ENCODE assay signal across 18 cellular contexts in the genomic region with DNA sequence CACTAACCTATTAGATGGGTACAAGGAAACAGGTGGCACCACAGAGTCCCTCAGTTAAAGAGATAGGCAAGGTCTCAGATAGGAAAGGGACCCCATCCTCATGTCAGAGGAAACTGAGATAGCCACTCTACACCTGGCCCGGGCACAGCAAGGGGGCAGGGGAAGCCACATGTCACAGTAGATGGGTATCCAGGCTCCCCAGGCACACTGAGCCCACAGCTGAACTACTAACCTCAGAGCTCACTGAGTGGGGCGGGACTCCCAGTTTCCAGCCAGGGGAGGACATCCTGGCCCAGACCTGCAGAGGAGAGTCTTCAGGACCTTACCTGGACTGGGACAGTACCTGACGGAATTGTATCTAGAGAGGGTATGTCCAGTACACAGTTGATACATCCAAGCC. TPM values are rescaled to one million over a fixed set of nuclear protein-coding genes. Genes with fewer than 3 reads are reported as not detected.
DNase-seq lines count a peak whose midpoint lies in the region; ATAC-seq and TF ChIP-seq lines count a peak whose summit lies in the region.
"Had no signal": no experiment of that assay in that cellular context is flagged by ENCODE, and none has a peak within 500 bp of the region (broad histone marks: within the 10 kb centered on the region; RNA-seq: fewer than 3 reads in every experiment).

No MANE protein-coding gene starts in this region.

- H3K4me3 Mint-ChIP-seq in activated naive CD4-positive, alpha-beta T cell treated with anti-CD3 and anti-CD28 coated beads, Interleukin-2, amount 10 ng/mL, durations not matched to agents 7 days and 5 days, result no peak overlapping the region
- H3K4me3 Mint-ChIP-seq in activated CD4-positive, alpha-beta T cell treated with anti-CD3 and anti-CD28 coated beads, Interleukin-2, amount 10 ng/mL, durations not matched to agents 24 days and 14 days, result no peak overlapping the region
- H3K4me3 Mint-ChIP-seq in stimulated activated memory B cell treated with anti-CD40 and anti-IgM and Interleukin-4, amounts not matched to agents 10 μg/mL and 1 μg/mL and 100 μg/mL, for 72 hours, result no peak overlapping the region

- H3K9me3 ChIP-seq in IMR-90 (ENCODE audit: control insufficient read depth, insufficient read depth, low read length) (no peaks in the 10 kb centered on the region), thymus (ENCODE audit: control insufficient read depth) (no peaks in the 10 kb centered on the region)

- H3K4ac ChIP-seq in IMR-90 (ENCODE audit: low read depth, low read length), result no peak overlapping the region

- in situ Hi-C loops in IMR-90 (cut with MboI; ENCODE audit: low sequenced_read_pairs), result no loop called here

- 57% methylated on average over 1 of the region's 3 CpGs; no CpG with 5 or more reads in 1 of the 2 experiments for WGBS in IMR-90 (ENCODE audit: extremely low coverage in 2 of 2, insufficient read length in 1 of 2), 2 experiments
- WGBS in thymus, result 64% methylated on average over 3 of the region's 3 CpGs

- peaks cover 15% of the 10 kb centered on the region for H3K4me1 Mint-ChIP-seq in activated naive CD4-positive, alpha-beta T cell treated with anti-CD3 and anti-CD28 coated beads, Interleukin-2, amount 10 ng/mL, durations not matched to agents 7 days and 5 days
- H3K4me1 Mint-ChIP-seq in activated CD4-positive, alpha-beta T cell treated with anti-CD3 and anti-CD28 coated beads, Interleukin-2, amount 10 ng/mL, durations not matched to agents 24 days and 14 days, result peaks cover 7% of the 10 kb centered on the region
- no peaks in the 10 kb centered on the region for H3K4me1 Mint-ChIP-seq in stimulated activated memory B cell treated with anti-CD40 and anti-IgM and Interleukin-4, amounts not matched to agents 10 μg/mL and 1 μg/mL and 100 μg/mL, for 72 hours

- H3K9ac ChIP-seq in IMR-90 (ENCODE audit: low read depth, low read length), result no peak overlapping the region
- H3K9ac ChIP-seq: BLaER1, GM23248 had no signal

- H2BK120ac ChIP-seq in IMR-90 (ENCODE audit: low read depth, low read length), result no peak overlapping the region

- H2BK15ac ChIP-seq in IMR-90 (ENCODE audit: low read depth, low read length), result no peak overlapping the region

- intact Hi-C loops in IMR-90 (cut with micrococcal nuclease), result no loop called here
- intact Hi-C loops in activated CD4-positive, alpha-beta T cell treated with anti-CD3 and anti-CD28 coated beads, Interleukin-2, amount 10 ng/mL, durations not matched to agents 24 days and 14 days (cut with micrococcal nuclease), result no loop called here

- CTCF ChIA-PET in activated naive CD4-positive, alpha-beta T cell treated with anti-CD3 and anti-CD28 coated beads, Interleukin-2, amount 10 ng/mL, durations not matched to agents 7 days and 5 days (lab: Charles Lee), result interaction anchor here (1.3 to 2.3 kb wide), 3 partner anchors 13 to 42 kb away, joined by 4 to 9 read pairs (median 4); no protein-coding TSS in a partner anchor
- CTCF ChIA-PET in IMR-90 (lab: Yijun Ruan, JAX), result no interaction called here

- H3K27ac ChIP-seq in IMR-90 (ENCODE audit: insufficient read depth, low read length) (no peak overlapping the region), thymus (ENCODE audit: low read depth) (peak overlapping the region; percentile 53)
- H3K27ac ChIP-seq: 22Rv1, BLaER1, GM23248, HL-60 had no signal

- H3K4me1 ChIP-seq in IMR-90 (ENCODE audit: control insufficient read depth, insufficient read depth, low read length), result peaks cover 2% of the 10 kb centered on the region; the same call in 1 of the 2 replicates
- H3K4me1 ChIP-seq in thymus (ENCODE audit: control insufficient read depth, insufficient read depth, low read length), result peaks cover 28% of the 10 kb centered on the region
- H3K4me1 ChIP-seq: BLaER1 had no signal

- TF ChIP-seq POLR2A in IMR-90 (IDR thresholded peaks at IDR 0.05; ENCODE audit: low read depth, low read length), result no peak

- H2BK20ac ChIP-seq in IMR-90 (ENCODE audit: low read depth, low read length), result no peak overlapping the region

- ATAC-seq in activated naive CD4-positive, alpha-beta T cell treated with anti-CD3 and anti-CD28 coated beads, Interleukin-2, amount 50 U/mL, for 72 hours, result no peak
- ATAC-seq in IMR-90 (ENCODE audit: low read depth) (no peak), GM21619 (IDR thresholded peaks at IDR 0.05; ENCODE audit: unreplicated experiment) (no peak)
- no peak for ATAC-seq in stimulated activated memory B cell treated with anti-CD40 and anti-IgM and Interleukin-4, amounts not matched to agents 10 μg/mL and 1 μg/mL and 100 μg/mL, for 72 hours
- ATAC-seq: HCT116 had no signal

- no peak overlapping the region for H3K4me2 ChIP-seq in IMR-90 (ENCODE audit: low read depth, low read length)
- H3K4me2 ChIP-seq: BLaER1 had no signal

- H4K91ac ChIP-seq in IMR-90 (ENCODE audit: insufficient read depth, low read depth, low read length), result no peak overlapping the region

- H3K27me3 Mint-ChIP-seq in activated naive CD4-positive, alpha-beta T cell treated with anti-CD3 and anti-CD28 coated beads, Interleukin-2, amount 10 ng/mL, durations not matched to agents 7 days and 5 days, result peaks cover 39% of the 10 kb centered on the region
- peaks cover 28% of the 10 kb centered on the region for H3K27me3 Mint-ChIP-seq in activated CD4-positive, alpha-beta T cell treated with anti-CD3 and anti-CD28 coated beads, Interleukin-2, amount 10 ng/mL, durations not matched to agents 24 days and 14 days
- H3K27me3 Mint-ChIP-seq in stimulated activated memory B cell treated with anti-CD40 and anti-IgM and Interleukin-4, amounts not matched to agents 10 μg/mL and 1 μg/mL and 100 μg/mL, for 72 hours, result peaks cover 36% of the 10 kb centered on the region

- no peaks in the 10 kb centered on the region for H3K36me3 ChIP-seq in IMR-90 (ENCODE audit: control insufficient read depth, insufficient read depth, low read length)
- no peaks in the 10 kb centered on the region for H3K36me3 ChIP-seq in thymus (ENCODE audit: control insufficient read depth, insufficient read depth)
- H3K36me3 ChIP-seq: BLaER1 had no signal

- dilution Hi-C loops in IMR-90 (cut with HindIII; ENCODE audit: low sequenced_read_pairs, unreplicated experiment), result no loop called here

- TF ChIP-seq CTCF in IMR-90 (conservative IDR thresholded peaks at IDR 0.05; ENCODE audit: low read depth, low read length), result no peak

- peaks cover 8% of the 10 kb centered on the region for H3K9me1 ChIP-seq in IMR-90 (ENCODE audit: insufficient read depth, low read length)

- H3K23ac ChIP-seq in IMR-90 (ENCODE audit: low read depth, low read length), result no peak overlapping the region

- H3K4me3 ChIP-seq in IMR-90 (ENCODE audit: insufficient read depth, low read depth, low read length), result no peak overlapping the region
- no peak overlapping the region for H3K4me3 ChIP-seq in thymus (ENCODE audit: low read length)
- H3K4me3 ChIP-seq: BLaER1, GM23248 had no signal

- peak overlapping the region; percentile 50 for H2AK9ac ChIP-seq in IMR-90 (replicated peaks; ENCODE audit: low read depth, low read length, poor library complexity)

- BruUV-seq in IMR-90 (replicated peaks; lab: Mats Ljungman, UMichigan), result no TSS peak

- H3K56ac ChIP-seq in IMR-90 (ENCODE audit: extremely low read depth, insufficient read depth, low read length), result no peak overlapping the region

- no peak overlapping the region for H3K18ac ChIP-seq in IMR-90 (ENCODE audit: low read depth, low read length)

- H3K27me3 ChIP-seq in IMR-90 (ENCODE audit: control insufficient read depth, insufficient read depth, low read length) (peaks cover 33% of the 10 kb centered on the region), thymus (ENCODE audit: control insufficient read depth, insufficient read depth) (peaks cover 7% of the 10 kb centered on the region)

- no peak overlapping the region for H2BK5ac ChIP-seq in IMR-90 (ENCODE audit: low read depth, low read length, poor library complexity, severe bottlenecking)

- no peak for TF ChIP-seq RAD21 in IMR-90 (IDR thresholded peaks at IDR 0.05; ENCODE audit: low read length)

- no peak overlapping the region for H4K8ac ChIP-seq in IMR-90 (ENCODE audit: low read depth in 2 of 2, low read length in 2 of 2)

- no peak overlapping the region for H2AFZ ChIP-seq in IMR-90 (replicated peaks; ENCODE audit: low read length, poor library complexity)
- H2AFZ ChIP-seq: GM23248 had no signal

- no peaks in the 10 kb centered on the region for H3K9me3 Mint-ChIP-seq in activated naive CD4-positive, alpha-beta T cell treated with anti-CD3 and anti-CD28 coated beads, Interleukin-2, amount 10 ng/mL, durations not matched to agents 7 days and 5 days
- H3K9me3 Mint-ChIP-seq in activated naive CD4-positive, alpha-beta T cell treated with anti-CD3 and anti-CD28 coated beads, Interleukin-2, amount 50 U/mL, for 72 hours, result no peaks in the 10 kb centered on the region
- H3K9me3 Mint-ChIP-seq in activated CD4-positive, alpha-beta T cell treated with anti-CD3 and anti-CD28 coated beads, Interleukin-2, amount 10 ng/mL, durations not matched to agents 24 days and 14 days, result no peaks in the 10 kb centered on the region
- no peaks in the 10 kb centered on the region for H3K9me3 Mint-ChIP-seq in stimulated activated memory B cell treated with anti-CD40 and anti-IgM and Interleukin-4, amounts not matched to agents 10 μg/mL and 1 μg/mL and 100 μg/mL, for 72 hours

- no peak overlapping the region for H4K5ac ChIP-seq in IMR-90 (ENCODE audit: low read depth, low read length)

- H3K79me1 ChIP-seq in IMR-90 (ENCODE audit: low read depth in 1 of 2, low read length in 2 of 2), result no peaks in the 10 kb centered on the region

- POLR2A ChIA-PET in IMR-90 (lab: Charles Lee; ENCODE audit: unreplicated experiment), result no interaction called here

- DNase-seq in activated naive CD4-positive, alpha-beta T cell treated with anti-CD3 and anti-CD28 coated beads, Interleukin-2, amount 10 ng/mL, durations not matched to agents 7 days and 5 days, result peak; percentile 20
- no peak for DNase-seq in activated naive CD4-positive, alpha-beta T cell treated with anti-CD3 and anti-CD28 coated beads, Interleukin-2, amount 50 U/mL, for 72 hours (ENCODE audit: low spot score in 2 of 2)
- DNase-seq in IMR-90 (no peak), islet precursor cell (peak; percentile 33)
- DNase-seq in activated CD4-positive, alpha-beta T cell treated with anti-CD3 and anti-CD28 coated beads, Interleukin-2, amount 10 ng/mL, durations not matched to agents 24 days and 14 days, result no peak
- DNase-seq: AML-193, DMS79, EL, GM23248 had no signal

- H3K36me3 Mint-ChIP-seq in activated naive CD4-positive, alpha-beta T cell treated with anti-CD3 and anti-CD28 coated beads, Interleukin-2, amount 10 ng/mL, durations not matched to agents 7 days and 5 days, result no peaks in the 10 kb centered on the region
- no peaks in the 10 kb centered on the region for H3K36me3 Mint-ChIP-seq in activated naive CD4-positive, alpha-beta T cell treated with anti-CD3 and anti-CD28 coated beads, Interleukin-2, amount 50 U/mL, for 72 hours
- no peaks in the 10 kb centered on the region for H3K36me3 Mint-ChIP-seq in activated CD4-positive, alpha-beta T cell treated with anti-CD3 and anti-CD28 coated beads, Interleukin-2, amount 10 ng/mL, durations not matched to agents 24 days and 14 days (ENCODE audit: low read depth)
- H3K36me3 Mint-ChIP-seq in stimulated activated memory B cell treated with anti-CD40 and anti-IgM and Interleukin-4, amounts not matched to agents 10 μg/mL and 1 μg/mL and 100 μg/mL, for 72 hours, result no peaks in the 10 kb centered on the region
- H3K36me3 Mint-ChIP-seq: CD4-positive, CD25-positive, alpha-beta regulatory T cell had no signal

- H3K14ac ChIP-seq in IMR-90 (replicated peaks; ENCODE audit: low read depth, low read length), result no peak overlapping the region

- H2AK5ac ChIP-seq in IMR-90 (ENCODE audit: low read depth, low read length), result no peak overlapping the region

- no peak overlapping the region for H3K27ac Mint-ChIP-seq in activated naive CD4-positive, alpha-beta T cell treated with anti-CD3 and anti-CD28 coated beads, Interleukin-2, amount 10 ng/mL, durations not matched to agents 7 days and 5 days
- H3K27ac Mint-ChIP-seq in activated naive CD4-positive, alpha-beta T cell treated with anti-CD3 and anti-CD28 coated beads, Interleukin-2, amount 50 U/mL, for 72 hours, result no peak overlapping the region
- H3K27ac Mint-ChIP-seq in activated CD4-positive, alpha-beta T cell treated with anti-CD3 and anti-CD28 coated beads, Interleukin-2, amount 10 ng/mL, durations not matched to agents 24 days and 14 days, result no peak overlapping the region
- H3K27ac Mint-ChIP-seq in stimulated activated memory B cell treated with anti-CD40 and anti-IgM and Interleukin-4, amounts not matched to agents 10 μg/mL and 1 μg/mL and 100 μg/mL, for 72 hours, result no peak overlapping the region

- H4K20me1 ChIP-seq in IMR-90 (ENCODE audit: insufficient read depth, low read length), result no peaks in the 10 kb centered on the region
- H4K20me1 ChIP-seq: BLaER1 had no signal

RNA-seq across cellular contexts. Expression of gene CDHR1, which starts 3.7 kb away (rescaled TPM):
- total RNA-seq in activated naive CD4-positive, alpha-beta T cell treated with anti-CD3 and anti-CD28 coated beads, Interleukin-2, amount 50 U/mL, for 72 hours, result 1 to 10 TPM in 1 of 2 donors, under 1 TPM in 1; 0.64 to 1.1 TPM
- not detected in 2 replicates for total RNA-seq in IMR-90 (2012; rRNA removed)
- polyA plus RNA-seq in IMR-90 (2012; rRNA removed) (not detected in 2 replicates), thymus (1.3 TPM)
- polyA plus RNA-seq in IMR-90 (2012; cell fraction: cytosol; rRNA removed), result not detected in 2 replicates
- 0.02 TPM in 1 of 2 replicates, not detected in the other for polyA plus RNA-seq in IMR-90 (2012; cell fraction: nucleus; rRNA removed; ENCODE audit: low replicate concordance)
- 0.26 and 0.33 TPM in 2 replicates for total RNA-seq in activated CD4-positive, alpha-beta T cell treated with anti-CD3 and anti-CD28 coated beads, Interleukin-2, amount 10 ng/mL, durations not matched to agents 24 days and 14 days
- total RNA-seq: A673, GM23248 had no signal
- polyA plus RNA-seq: GM23248 had no signal

RNA-seq across cellular contexts. Expression of gene GPR15LG, which starts 17.0 kb away (rescaled TPM):
- not detected for total RNA-seq in activated naive CD4-positive, alpha-beta T cell treated with anti-CD3 and anti-CD28 coated beads, Interleukin-2, amount 50 U/mL, for 72 hours
- total RNA-seq in IMR-90 (2012; rRNA removed), result not detected in 2 replicates
- not detected in 2 replicates for polyA plus RNA-seq in IMR-90 (2012; rRNA removed)
- not detected in 2 replicates for polyA plus RNA-seq in IMR-90 (2012; cell fraction: cytosol; rRNA removed)
- not detected in 2 replicates for polyA plus RNA-seq in IMR-90 (2012; cell fraction: nucleus; rRNA removed; ENCODE audit: low replicate concordance)
- 7.7 TPM for polyA plus RNA-seq in thymus
- total RNA-seq in activated CD4-positive, alpha-beta T cell treated with anti-CD3 and anti-CD28 coated beads, Interleukin-2, amount 10 ng/mL, durations not matched to agents 24 days and 14 days, result not detected in 2 replicates
- total RNA-seq: A673; CD4-positive, CD25-positive, alpha-beta regulatory T cell; GM23248 had no signal
- polyA plus RNA-seq: CD4-positive, CD25-positive, alpha-beta regulatory T cell; GM23248 had no signal

RNA-seq across cellular contexts. Expression of gene LRIT2, which starts 34.7 kb away (rescaled TPM):
- not detected for total RNA-seq in activated naive CD4-positive, alpha-beta T cell treated with anti-CD3 and anti-CD28 coated beads, Interleukin-2, amount 50 U/mL, for 72 hours
- total RNA-seq in IMR-90 (2012; rRNA removed), result not detected in 2 replicates
- polyA plus RNA-seq in IMR-90 (2012; rRNA removed) (not detected in 2 replicates), thymus (not detected)
- polyA plus RNA-seq in IMR-90 (2012; cell fraction: cytosol; rRNA removed), result not detected in 2 replicates
- polyA plus RNA-seq in IMR-90 (2012; cell fraction: nucleus; rRNA removed; ENCODE audit: low replicate concordance), result not detected in 2 replicates
- not detected in 2 replicates for total RNA-seq in activated CD4-positive, alpha-beta T cell treated with anti-CD3 and anti-CD28 coated beads, Interleukin-2, amount 10 ng/mL, durations not matched to agents 24 days and 14 days
- total RNA-seq: A673; CD4-positive, CD25-positive, alpha-beta regulatory T cell; GM23248 had no signal
- polyA plus RNA-seq: CD4-positive, CD25-positive, alpha-beta regulatory T cell; GM23248 had no signal

RNA-seq across cellular contexts. Expression of gene LRIT1, which starts 50.7 kb away (rescaled TPM):
- total RNA-seq in activated naive CD4-positive, alpha-beta T cell treated with anti-CD3 and anti-CD28 coated beads, Interleukin-2, amount 50 U/mL, for 72 hours, result not detected
- total RNA-seq in IMR-90 (2012; rRNA removed), result not detected in 2 replicates
- polyA plus RNA-seq in IMR-90 (2012; rRNA removed) (not detected in 2 replicates), thymus (not detected)
- polyA plus RNA-seq in IMR-90 (2012; cell fraction: cytosol; rRNA removed), result not detected in 2 replicates
- polyA plus RNA-seq in IMR-90 (2012; cell fraction: nucleus; rRNA removed; ENCODE audit: low replicate concordance), result not detected in 2 replicates
- not detected in 2 replicates for total RNA-seq in activated CD4-positive, alpha-beta T cell treated with anti-CD3 and anti-CD28 coated beads, Interleukin-2, amount 10 ng/mL, durations not matched to agents 24 days and 14 days
- total RNA-seq: A673; CD4-positive, CD25-positive, alpha-beta regulatory T cell; GM23248 had no signal
- polyA plus RNA-seq: CD4-positive, CD25-positive, alpha-beta regulatory T cell; GM23248 had no signal

RNA-seq across cellular contexts. Expression of gene GHITM, which starts 51.3 kb away (rescaled TPM):
- 100 to 1,000 TPM; 169 to 227 TPM for total RNA-seq in activated naive CD4-positive, alpha-beta T cell treated with anti-CD3 and anti-CD28 coated beads, Interleukin-2, amount 50 U/mL, for 72 hours
- 185 and 186 TPM in 2 replicates for total RNA-seq in IMR-90 (2012; rRNA removed)
- polyA plus RNA-seq in IMR-90 (2012; rRNA removed), result 91.9 and 103 TPM in 2 replicates
- 46.5 and 50.7 TPM in 2 replicates for polyA plus RNA-seq in IMR-90 (2012; cell fraction: cytosol; rRNA removed)
- polyA plus RNA-seq in IMR-90 (2012; cell fraction: nucleus; rRNA removed; ENCODE audit: low replicate concordance), result 19.0 and 47.9 TPM in 2 replicates
- polyA plus RNA-seq in thymus, result 132 TPM
- total RNA-seq in activated CD4-positive, alpha-beta T cell treated with anti-CD3 and anti-CD28 coated beads, Interleukin-2, amount 10 ng/mL, durations not matched to agents 24 days and 14 days, result 145 and 148 TPM in 2 replicates

Comparison
In these comparisons a context has a peak if more than half of its experiments do, and no peak if none do; other contexts are left out.
1. DNase-seq: peak in activated naive CD4-positive, alpha-beta T cell treated with anti-CD3 and anti-CD28 coated beads, Interleukin-2, amount 10 ng/mL, durations not matched to agents 7 days and 5 days (single experiment) and islet precursor cell (single experiment); none in activated naive CD4-positive, alpha-beta T cell treated with anti-CD3 and anti-CD28 coated beads, Interleukin-2, amount 50 U/mL, for 72 hours (0 of 2), IMR-90 (single experiment) and activated CD4-positive, alpha-beta T cell treated with anti-CD3 and anti-CD28 coated beads, Interleukin-2, amount 10 ng/mL, durations not matched to agents 24 days and 14 days (single experiment).